In the genomic region with DNA sequence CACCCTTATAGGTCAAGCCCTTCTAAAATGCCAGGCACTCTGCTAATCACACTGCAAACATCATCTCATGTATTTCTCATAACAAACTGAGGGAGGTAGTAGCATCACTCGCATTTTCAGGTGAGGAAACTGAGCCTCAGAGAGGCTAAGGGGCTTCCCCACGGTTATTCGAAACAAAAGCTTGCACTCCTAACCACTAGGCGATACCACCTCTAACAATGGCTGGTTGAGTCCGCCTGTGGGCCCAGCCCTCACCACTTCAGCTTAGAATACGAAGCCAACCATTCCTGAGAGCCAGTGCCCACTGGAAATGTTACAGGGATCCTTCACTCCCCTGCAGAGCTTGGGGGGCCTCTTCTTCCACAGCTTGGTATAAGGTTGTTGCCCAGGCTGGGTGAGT, we compare ENCODE assay signal across 15 cellular contexts.
"Had no signal": no experiment of that assay in that cellular context is flagged by ENCODE, and none has a peak within 500 bp of the region (broad histone marks: within the 10 kb centered on the region; RNA-seq: fewer than 3 reads in every experiment).

No MANE protein-coding gene starts in this region.

- ATAC-seq: naive thymus-derived CD4-positive, alpha-beta T cell; WTC11 had no signal

- DNase-seq: activated CD4-positive, alpha-beta T cell treated with anti-CD3 and anti-CD28 coated beads, Interleukin-2, amount 10 ng/mL, durations not matched to agents 7 days and 5 days; activated naive CD4-positive, alpha-beta T cell treated with anti-CD3 and anti-CD28 coated beads, Interleukin-2, amount 50 U/mL, for 16 hours; effector memory CD4-positive, alpha-beta T cell; kidney; naive thymus-derived CD4-positive, alpha-beta T cell; T1000; transverse colon had no signal

- H3K4me3 Mint-ChIP-seq: activated CD4-positive, alpha-beta T cell treated with anti-CD3 and anti-CD28 coated beads, Interleukin-2, amount 10 ng/mL, durations not matched to agents 7 days and 5 days; central memory CD8-positive, alpha-beta T cell; neural crest cell; WTC11 had no signal

- H3K9me3 ChIP-seq: adrenal gland, ascending aorta, lower lobe of right lung, transverse colon had no signal

- H3K27ac ChIP-seq: adrenal gland, ascending aorta, foreskin keratinocyte, lower lobe of right lung, transverse colon had no signal

- H3K4me3 ChIP-seq: adrenal gland, ascending aorta, lower lobe of right lung, transverse colon had no signal

- H3K9me3 Mint-ChIP-seq: activated CD4-positive, alpha-beta T cell treated with anti-CD3 and anti-CD28 coated beads, Interleukin-2, amount 10 ng/mL, durations not matched to agents 7 days and 5 days; central memory CD8-positive, alpha-beta T cell; naive thymus-derived CD4-positive, alpha-beta T cell; neural crest cell; WTC11 had no signal

- H3K27me3 Mint-ChIP-seq: central memory CD8-positive, alpha-beta T cell; progenitor cell of endocrine pancreas had no signal

- H3K36me3 Mint-ChIP-seq: naive thymus-derived CD4-positive, alpha-beta T cell; WTC11 had no signal

- H3K4me1 ChIP-seq: adrenal gland, ascending aorta, lower lobe of right lung had no signal

- H3K27me3 ChIP-seq: adrenal gland, ascending aorta, transverse colon had no signal

- H3K36me3 ChIP-seq: adrenal gland, ascending aorta, lower lobe of right lung, transverse colon had no signal

- H3K4me1 Mint-ChIP-seq: central memory CD8-positive, alpha-beta T cell; neural crest cell; WTC11 had no signal

- H3K27ac Mint-ChIP-seq: activated CD4-positive, alpha-beta T cell treated with anti-CD3 and anti-CD28 coated beads, Interleukin-2, amount 10 ng/mL, durations not matched to agents 7 days and 5 days; naive thymus-derived CD4-positive, alpha-beta T cell; progenitor cell of endocrine pancreas; WTC11 had no signal
